In the genomic region with DNA sequence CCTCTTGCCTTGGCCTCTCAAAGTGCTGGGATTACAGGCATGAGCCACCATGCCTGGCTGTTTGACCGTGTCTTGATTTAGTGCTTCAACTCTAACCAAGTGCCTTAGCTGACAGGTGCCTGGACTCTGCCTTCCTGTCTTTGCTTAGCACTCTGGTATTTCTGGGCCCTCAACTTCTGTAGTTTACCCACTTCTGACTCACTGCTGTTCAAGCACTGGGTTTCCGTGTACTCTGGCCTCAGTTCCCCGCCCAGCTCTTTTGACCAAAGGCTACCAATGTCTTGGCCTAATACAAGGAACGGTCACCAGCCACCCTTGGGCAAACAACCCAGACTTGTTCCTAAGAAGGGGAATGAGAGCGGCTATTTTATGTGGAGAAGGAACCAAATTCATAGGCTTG, we compare ENCODE assay signal across 1 cellular context.
TF ChIP-seq lines count a peak whose summit lies in the region.

No MANE protein-coding gene starts in this region.

TF ChIP-seq in HepG2, 621 proteins besides CTCF, POLR2A, EP300 and RAD21 (continued from another document and continues in another):
- TF ChIP-seq, protein P1, sequence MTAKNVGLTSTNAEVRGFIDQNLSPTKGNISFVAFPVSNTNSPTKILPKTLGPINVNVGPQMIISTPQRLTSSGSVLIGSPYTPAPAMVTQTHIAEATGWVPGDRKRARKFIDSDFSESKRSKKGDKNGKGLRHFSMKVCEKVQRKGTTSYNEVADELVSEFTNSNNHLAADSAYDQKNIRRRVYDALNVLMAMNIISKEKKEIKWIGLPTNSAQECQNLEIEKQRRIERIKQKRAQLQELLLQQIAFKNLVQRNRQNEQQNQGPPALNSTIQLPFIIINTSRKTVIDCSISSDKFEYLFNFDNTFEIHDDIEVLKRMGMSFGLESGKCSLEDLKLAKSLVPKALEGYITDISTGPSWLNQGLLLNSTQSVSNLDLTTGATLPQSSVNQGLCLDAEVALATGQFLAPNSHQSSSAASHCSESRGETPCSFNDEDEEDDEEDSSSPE (CRISPR knock-in tag; IDR thresholded peaks at IDR 0.05), result no peak
- TF ChIP-seq ZNF337 (CRISPR knock-in tag; IDR thresholded peaks at IDR 0.05; ENCODE audit: borderline replicate concordance, low read depth), result no peak
- no peak for TF ChIP-seq SMAD3 (CRISPR knock-in tag; IDR thresholded peaks at IDR 0.05)
- TF ChIP-seq, protein P2, sequence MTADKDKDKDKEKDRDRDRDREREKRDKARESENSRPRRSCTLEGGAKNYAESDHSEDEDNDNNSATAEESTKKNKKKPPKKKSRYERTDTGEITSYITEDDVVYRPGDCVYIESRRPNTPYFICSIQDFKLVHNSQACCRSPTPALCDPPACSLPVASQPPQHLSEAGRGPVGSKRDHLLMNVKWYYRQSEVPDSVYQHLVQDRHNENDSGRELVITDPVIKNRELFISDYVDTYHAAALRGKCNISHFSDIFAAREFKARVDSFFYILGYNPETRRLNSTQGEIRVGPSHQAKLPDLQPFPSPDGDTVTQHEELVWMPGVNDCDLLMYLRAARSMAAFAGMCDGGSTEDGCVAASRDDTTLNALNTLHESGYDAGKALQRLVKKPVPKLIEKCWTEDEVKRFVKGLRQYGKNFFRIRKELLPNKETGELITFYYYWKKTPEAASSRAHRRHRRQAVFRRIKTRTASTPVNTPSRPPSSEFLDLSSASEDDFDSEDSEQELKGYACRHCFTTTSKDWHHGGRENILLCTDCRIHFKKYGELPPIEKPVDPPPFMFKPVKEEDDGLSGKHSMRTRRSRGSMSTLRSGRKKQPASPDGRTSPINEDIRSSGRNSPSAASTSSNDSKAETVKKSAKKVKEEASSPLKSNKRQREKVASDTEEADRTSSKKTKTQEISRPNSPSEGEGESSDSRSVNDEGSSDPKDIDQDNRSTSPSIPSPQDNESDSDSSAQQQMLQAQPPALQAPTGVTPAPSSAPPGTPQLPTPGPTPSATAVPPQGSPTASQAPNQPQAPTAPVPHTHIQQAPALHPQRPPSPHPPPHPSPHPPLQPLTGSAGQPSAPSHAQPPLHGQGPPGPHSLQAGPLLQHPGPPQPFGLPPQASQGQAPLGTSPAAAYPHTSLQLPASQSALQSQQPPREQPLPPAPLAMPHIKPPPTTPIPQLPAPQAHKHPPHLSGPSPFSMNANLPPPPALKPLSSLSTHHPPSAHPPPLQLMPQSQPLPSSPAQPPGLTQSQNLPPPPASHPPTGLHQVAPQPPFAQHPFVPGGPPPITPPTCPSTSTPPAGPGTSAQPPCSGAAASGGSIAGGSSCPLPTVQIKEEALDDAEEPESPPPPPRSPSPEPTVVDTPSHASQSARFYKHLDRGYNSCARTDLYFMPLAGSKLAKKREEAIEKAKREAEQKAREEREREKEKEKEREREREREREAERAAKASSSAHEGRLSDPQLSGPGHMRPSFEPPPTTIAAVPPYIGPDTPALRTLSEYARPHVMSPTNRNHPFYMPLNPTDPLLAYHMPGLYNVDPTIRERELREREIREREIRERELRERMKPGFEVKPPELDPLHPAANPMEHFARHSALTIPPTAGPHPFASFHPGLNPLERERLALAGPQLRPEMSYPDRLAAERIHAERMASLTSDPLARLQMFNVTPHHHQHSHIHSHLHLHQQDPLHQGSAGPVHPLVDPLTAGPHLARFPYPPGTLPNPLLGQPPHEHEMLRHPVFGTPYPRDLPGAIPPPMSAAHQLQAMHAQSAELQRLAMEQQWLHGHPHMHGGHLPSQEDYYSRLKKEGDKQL (CRISPR knock-in tag; IDR thresholded peaks at IDR 0.05; ENCODE audit: low read depth), result peak; percentile 49; the same call in 1 of the 2 replicates
- TF ChIP-seq ZNF792 (CRISPR knock-in tag; IDR thresholded peaks at IDR 0.05), result no peak
- no peak for TF ChIP-seq ZNF232 (CRISPR knock-in tag; IDR thresholded peaks at IDR 0.05; ENCODE audit: borderline replicate concordance)
- TF ChIP-seq, protein P3, sequence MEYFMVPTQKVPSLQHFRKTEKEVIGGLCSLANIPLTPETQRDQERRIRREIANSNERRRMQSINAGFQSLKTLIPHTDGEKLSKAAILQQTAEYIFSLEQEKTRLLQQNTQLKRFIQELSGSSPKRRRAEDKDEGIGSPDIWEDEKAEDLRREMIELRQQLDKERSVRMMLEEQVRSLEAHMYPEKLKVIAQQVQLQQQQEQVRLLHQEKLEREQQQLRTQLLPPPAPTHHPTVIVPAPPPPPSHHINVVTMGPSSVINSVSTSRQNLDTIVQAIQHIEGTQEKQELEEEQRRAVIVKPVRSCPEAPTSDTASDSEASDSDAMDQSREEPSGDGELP (IDR thresholded peaks at IDR 0.05; ENCODE audit: borderline replicate concordance, low read depth), result peak; percentile 26; the same call in 1 of the 2 replicates
- TF ChIP-seq ADNP (CRISPR knock-in tag; IDR thresholded peaks at IDR 0.05), result no peak
- no peak for TF ChIP-seq BRCA1 (CRISPR knock-in tag; IDR thresholded peaks at IDR 0.05)
- TF ChIP-seq SMARCC2 (IDR thresholded peaks at IDR 0.05), result 0 out of 2 replicates have a peak, but pooled peaks have one; percentile 38
- no peak for TF ChIP-seq CEBPG (CRISPR knock-in tag; IDR thresholded peaks at IDR 0.05)
- no peak for TF ChIP-seq ZNF34 (CRISPR knock-in tag; IDR thresholded peaks at IDR 0.05; ENCODE audit: borderline replicate concordance)
- peak; percentile 81; the same call in 1 of the 2 replicates for TF ChIP-seq JUN (CRISPR knock-in tag; IDR thresholded peaks at IDR 0.05)
- no peak for TF ChIP-seq GLI4 (CRISPR knock-in tag; IDR thresholded peaks at IDR 0.05; ENCODE audit: borderline replicate concordance)
- no peak for TF ChIP-seq ZNF619 (CRISPR knock-in tag; IDR thresholded peaks at IDR 0.05)
- no peak for TF ChIP-seq ZNF441 (CRISPR knock-in tag; IDR thresholded peaks at IDR 0.05; ENCODE audit: borderline replicate concordance)
- TF ChIP-seq REL (CRISPR knock-in tag; conservative IDR thresholded peaks at IDR 0.05), result no peak
- TF ChIP-seq, protein P4, sequence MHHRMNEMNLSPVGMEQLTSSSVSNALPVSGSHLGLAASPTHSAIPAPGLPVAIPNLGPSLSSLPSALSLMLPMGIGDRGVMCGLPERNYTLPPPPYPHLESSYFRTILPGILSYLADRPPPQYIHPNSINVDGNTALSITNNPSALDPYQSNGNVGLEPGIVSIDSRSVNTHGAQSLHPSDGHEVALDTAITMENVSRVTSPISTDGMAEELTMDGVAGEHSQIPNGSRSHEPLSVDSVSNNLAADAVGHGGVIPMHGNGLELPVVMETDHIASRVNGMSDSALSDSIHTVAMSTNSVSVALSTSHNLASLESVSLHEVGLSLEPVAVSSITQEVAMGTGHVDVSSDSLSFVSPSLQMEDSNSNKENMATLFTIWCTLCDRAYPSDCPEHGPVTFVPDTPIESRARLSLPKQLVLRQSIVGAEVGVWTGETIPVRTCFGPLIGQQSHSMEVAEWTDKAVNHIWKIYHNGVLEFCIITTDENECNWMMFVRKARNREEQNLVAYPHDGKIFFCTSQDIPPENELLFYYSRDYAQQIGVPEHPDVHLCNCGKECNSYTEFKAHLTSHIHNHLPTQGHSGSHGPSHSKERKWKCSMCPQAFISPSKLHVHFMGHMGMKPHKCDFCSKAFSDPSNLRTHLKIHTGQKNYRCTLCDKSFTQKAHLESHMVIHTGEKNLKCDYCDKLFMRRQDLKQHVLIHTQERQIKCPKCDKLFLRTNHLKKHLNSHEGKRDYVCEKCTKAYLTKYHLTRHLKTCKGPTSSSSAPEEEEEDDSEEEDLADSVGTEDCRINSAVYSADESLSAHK (CRISPR knock-in tag; IDR thresholded peaks at IDR 0.05; ENCODE audit: borderline replicate concordance), result no peak
- TF ChIP-seq DR1 (CRISPR knock-in tag; IDR thresholded peaks at IDR 0.05), result no peak
- no peak for TF ChIP-seq ZFP36L2 (CRISPR knock-in tag; IDR thresholded peaks at IDR 0.05)
- TF ChIP-seq PAWR (CRISPR knock-in tag; IDR thresholded peaks at IDR 0.05; ENCODE audit: borderline replicate concordance), result no peak
- peak; percentile 87 for TF ChIP-seq TEAD3 (CRISPR knock-in tag; optimal IDR thresholded peaks at IDR 0.05; ENCODE audit: borderline replicate concordance)
- no peak for TF ChIP-seq ZNF382 (CRISPR knock-in tag; IDR thresholded peaks at IDR 0.05; ENCODE audit: borderline replicate concordance)
- TF ChIP-seq SKI (IDR thresholded peaks at IDR 0.05; ENCODE audit: partially characterized antibody), result no peak
- no peak for TF ChIP-seq PTBP1 (IDR thresholded peaks at IDR 0.05; ENCODE audit: low read depth, low read length, poor library complexity, severe bottlenecking)
- TF ChIP-seq NR2C2 (CRISPR knock-in tag; IDR thresholded peaks at IDR 0.05; ENCODE audit: borderline replicate concordance), result no peak
- 0 out of 2 replicates have a peak, but pooled peaks have one; percentile 29 for TF ChIP-seq ELF1 (CRISPR knock-in tag; IDR thresholded peaks at IDR 0.05)
- TF ChIP-seq ZNF207 (IDR thresholded peaks at IDR 0.05; ENCODE audit: borderline replicate concordance), result no peak
- TF ChIP-seq GATAD1 (CRISPR knock-in tag; IDR thresholded peaks at IDR 0.05), result 0 out of 2 replicates have a peak, but pooled peaks have one; percentile 17
- TF ChIP-seq SMC3 (IDR thresholded peaks at IDR 0.05; ENCODE audit: low read length), result peak; percentile 9; the same call in 1 of the 2 replicates
- TF ChIP-seq ZNF781 (CRISPR knock-in tag; IDR thresholded peaks at IDR 0.05; ENCODE audit: borderline replicate concordance, not compliant biosample characterization), result no peak
- TF ChIP-seq RFX5 (IDR thresholded peaks at IDR 0.05; ENCODE audit: low read depth, low read length), result no peak
- TF ChIP-seq, protein P5, sequence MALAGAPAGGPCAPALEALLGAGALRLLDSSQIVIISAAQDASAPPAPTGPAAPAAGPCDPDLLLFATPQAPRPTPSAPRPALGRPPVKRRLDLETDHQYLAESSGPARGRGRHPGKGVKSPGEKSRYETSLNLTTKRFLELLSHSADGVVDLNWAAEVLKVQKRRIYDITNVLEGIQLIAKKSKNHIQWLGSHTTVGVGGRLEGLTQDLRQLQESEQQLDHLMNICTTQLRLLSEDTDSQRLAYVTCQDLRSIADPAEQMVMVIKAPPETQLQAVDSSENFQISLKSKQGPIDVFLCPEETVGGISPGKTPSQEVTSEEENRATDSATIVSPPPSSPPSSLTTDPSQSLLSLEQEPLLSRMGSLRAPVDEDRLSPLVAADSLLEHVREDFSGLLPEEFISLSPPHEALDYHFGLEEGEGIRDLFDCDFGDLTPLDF (CRISPR knock-in tag; IDR thresholded peaks at IDR 0.05), result no peak
- TF ChIP-seq ZFP37 (CRISPR knock-in tag; IDR thresholded peaks at IDR 0.05; ENCODE audit: borderline replicate concordance), result no peak
- no peak for TF ChIP-seq SRF (IDR thresholded peaks at IDR 0.05; ENCODE audit: low read depth, low read length)
- TF ChIP-seq ZNF737 (CRISPR knock-in tag; IDR thresholded peaks at IDR 0.05; ENCODE audit: borderline replicate concordance), result no peak
- peak; percentile 31; the same call in 1 of the 2 replicates for TF ChIP-seq SRY (CRISPR knock-in tag; IDR thresholded peaks at IDR 0.05)
- TF ChIP-seq, protein P6, sequence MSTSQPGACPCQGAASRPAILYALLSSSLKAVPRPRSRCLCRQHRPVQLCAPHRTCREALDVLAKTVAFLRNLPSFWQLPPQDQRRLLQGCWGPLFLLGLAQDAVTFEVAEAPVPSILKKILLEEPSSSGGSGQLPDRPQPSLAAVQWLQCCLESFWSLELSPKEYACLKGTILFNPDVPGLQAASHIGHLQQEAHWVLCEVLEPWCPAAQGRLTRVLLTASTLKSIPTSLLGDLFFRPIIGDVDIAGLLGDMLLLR (CRISPR knock-in tag; IDR thresholded peaks at IDR 0.05), result no peak
- TF ChIP-seq ZNF709 (CRISPR knock-in tag; IDR thresholded peaks at IDR 0.05), result no peak
- no peak for TF ChIP-seq PCBP1 (IDR thresholded peaks at IDR 0.05; ENCODE audit: borderline replicate concordance, low read depth, low read length)
- TF ChIP-seq SIN3A (IDR thresholded peaks at IDR 0.05; ENCODE audit: borderline replicate concordance, low read depth, low read length), result peak; percentile 21; the same call in 1 of the 2 replicates
- TF ChIP-seq NCOA5 (CRISPR knock-in tag; IDR thresholded peaks at IDR 0.05), result no peak
- no peak for TF ChIP-seq ZNF160 (CRISPR knock-in tag; IDR thresholded peaks at IDR 0.05)
- TF ChIP-seq NCOR1 (IDR thresholded peaks at IDR 0.05; ENCODE audit: borderline replicate concordance, low read length), result no peak
- TF ChIP-seq NKX3-1 (CRISPR knock-in tag; IDR thresholded peaks at IDR 0.05), result no peak
- TF ChIP-seq, protein P7, sequence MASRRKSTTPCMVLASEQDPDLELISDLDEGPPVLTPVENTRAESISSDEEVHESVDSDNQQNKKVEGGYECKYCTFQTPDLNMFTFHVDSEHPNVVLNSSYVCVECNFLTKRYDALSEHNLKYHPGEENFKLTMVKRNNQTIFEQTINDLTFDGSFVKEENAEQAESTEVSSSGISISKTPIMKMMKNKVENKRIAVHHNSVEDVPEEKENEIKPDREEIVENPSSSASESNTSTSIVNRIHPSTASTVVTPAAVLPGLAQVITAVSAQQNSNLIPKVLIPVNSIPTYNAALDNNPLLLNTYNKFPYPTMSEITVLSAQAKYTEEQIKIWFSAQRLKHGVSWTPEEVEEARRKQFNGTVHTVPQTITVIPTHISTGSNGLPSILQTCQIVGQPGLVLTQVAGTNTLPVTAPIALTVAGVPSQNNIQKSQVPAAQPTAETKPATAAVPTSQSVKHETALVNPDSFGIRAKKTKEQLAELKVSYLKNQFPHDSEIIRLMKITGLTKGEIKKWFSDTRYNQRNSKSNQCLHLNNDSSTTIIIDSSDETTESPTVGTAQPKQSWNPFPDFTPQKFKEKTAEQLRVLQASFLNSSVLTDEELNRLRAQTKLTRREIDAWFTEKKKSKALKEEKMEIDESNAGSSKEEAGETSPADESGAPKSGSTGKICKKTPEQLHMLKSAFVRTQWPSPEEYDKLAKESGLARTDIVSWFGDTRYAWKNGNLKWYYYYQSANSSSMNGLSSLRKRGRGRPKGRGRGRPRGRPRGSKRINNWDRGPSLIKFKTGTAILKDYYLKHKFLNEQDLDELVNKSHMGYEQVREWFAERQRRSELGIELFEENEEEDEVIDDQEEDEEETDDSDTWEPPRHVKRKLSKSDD (CRISPR knock-in tag; IDR thresholded peaks at IDR 0.05; ENCODE audit: low read depth), result no peak
- TF ChIP-seq ATAD3A (CRISPR knock-in tag; IDR thresholded peaks at IDR 0.05), result no peak
- TF ChIP-seq STAT5B (CRISPR knock-in tag; IDR thresholded peaks at IDR 0.05), result no peak
- TF ChIP-seq MAF1 (CRISPR knock-in tag; IDR thresholded peaks at IDR 0.05; ENCODE audit: borderline replicate concordance), result no peak
